ENCODE assay signal across 19 cellular contexts in genomic region chr11:119599864-119600593, GRCh38.
DNase-seq lines count a peak whose midpoint lies in the region; ATAC-seq, FAIRE-seq and TF ChIP-seq lines count a peak whose summit lies in the region.
"Had no signal": no experiment of that assay in that cellular context is flagged by ENCODE, and none has a peak within 500 bp of the region (broad histone marks: within the 10 kb centered on the region; RNA-seq: fewer than 3 reads in every experiment).

No MANE protein-coding gene starts in this region.

- dilution Hi-C loops in keratinocyte (cut with MboI; ENCODE audit: extremely low pct_ligation_motif_present, low sequenced_read_pairs) = no loop called here

- no peaks in the 10 kb centered on the region for H3K9me3 ChIP-seq in keratinocyte (ENCODE audit: control insufficient read depth, low read depth, low read length)
- H3K9me3 ChIP-seq: psoas muscle, uterus had no signal

- no peak overlapping the region for H3K9ac ChIP-seq in keratinocyte (ENCODE audit: control insufficient read depth, extremely low read depth, insufficient read depth, low read length)

- ATAC-seq in GM19468 (IDR thresholded peaks at IDR 0.05; ENCODE audit: extremely low read depth, unreplicated experiment) = peak; percentile 26
- ATAC-seq: activated naive CD4-positive, alpha-beta T cell treated with anti-CD3 and anti-CD28 coated beads, Interleukin-2, amount 50 U/mL, for 72 hours; psoas muscle had no signal

- H3K27me3 ChIP-seq in keratinocyte (ENCODE audit: control insufficient read depth, extremely low read depth, insufficient read depth, low read length) = no peaks in the 10 kb centered on the region
- H3K27me3 ChIP-seq: uterus had no signal

- H3K9me1 ChIP-seq in keratinocyte (ENCODE audit: control insufficient read depth, extremely low read depth, insufficient read depth, low read length) = no peaks in the 10 kb centered on the region

- no peaks in the 10 kb centered on the region for H3K36me3 ChIP-seq in keratinocyte (ENCODE audit: control insufficient read depth in 2 of 2, extremely low read depth in 1 of 2, insufficient read depth in 2 of 2, low read length in 2 of 2)
- H3K36me3 ChIP-seq: uterus had no signal

- POLR2A ChIA-PET in GM10248 (lab: Yijun Ruan, JAX) = no interaction called here

- peaks cover 24% of the 10 kb centered on the region for H3K4me1 ChIP-seq in keratinocyte (ENCODE audit: control insufficient read depth, extremely low read depth, insufficient read depth, low read length)
- H3K4me1 ChIP-seq: psoas muscle, uterus had no signal

- no peak overlapping the region for H3K4me2 ChIP-seq in keratinocyte (ENCODE audit: control insufficient read depth, extremely low read depth, insufficient read depth, low read depth, low read length)
- H3K4me2 ChIP-seq: smooth muscle cell had no signal

- H2AFZ ChIP-seq in keratinocyte (ENCODE audit: control insufficient read depth, low read length) = no peak overlapping the region

- CTCF ChIA-PET in GM10248 (lab: Yijun Ruan, JAX) = interaction anchor here (0.9 kb wide), 1 partner anchor 15 kb away, joined by 3 read pairs; no protein-coding TSS in a partner anchor

- no peaks in the 10 kb centered on the region for H4K20me1 ChIP-seq in keratinocyte (ENCODE audit: control insufficient read depth, extremely low read depth, insufficient read depth, low read length)

- no peak overlapping the region for H3K27ac ChIP-seq in keratinocyte (ENCODE audit: control insufficient read depth, insufficient read depth, low read length)
- H3K27ac ChIP-seq: psoas muscle, uterus had no signal

- peak; percentile 91 for FAIRE-seq in keratinocyte (lab: Jason Lieb, UNC)

- TF ChIP-seq CTCF in keratinocyte (optimal IDR thresholded peaks at IDR 0.05 in 1 of 3, IDR thresholded peaks at IDR 0.05 in 1 of 3, conservative IDR thresholded peaks at IDR 0.05 in 1 of 3; ENCODE audit: extremely low read depth in 1 of 3, insufficient read depth in 2 of 3, low read length in 3 of 3) (no peak), GM10248 (IDR thresholded peaks at IDR 0.05; ENCODE audit: control extremely low read depth, extremely low read depth, low read depth, missing control alignments) (no peak)

- H3K79me2 ChIP-seq in keratinocyte (ENCODE audit: control insufficient read depth, insufficient read depth, low read length) = no peaks in the 10 kb centered on the region

- peak; percentile 52 for DNase-seq in ELR (ENCODE audit: low read depth)
- DNase-seq in NCI-H526 (lab: John Stamatoyannopoulos, UW) = peak; percentile 81 to 86
- peak; percentile 78 for DNase-seq in keratinocyte (ENCODE audit: low read depth, low spot score)
- DNase-seq in GM10248 (ENCODE audit: extremely low spot score) = no peak
- DNase-seq in NK-92 treated with Interleukin-12 subunit alpha and Interleukin-12 subunit beta, amount 100 ng/mL, for 24 hours (lab: John Stamatoyannopoulos, UW) = no peak
- no peak for DNase-seq in NCI-H82 (lab: John Stamatoyannopoulos, UW)
- no peak for DNase-seq in NCI-H2081 (lab: John Stamatoyannopoulos, UW)
- DNase-seq: CD4-positive, alpha-beta T cell; effector CD8-positive, alpha-beta T cell; glutamatergic neuron; NCI-H1436 treated with DMSO at 0.1 percent for 48 hours; NCI-H2171 treated with DMSO at 0.1 percent for 48 hours; psoas muscle; stimulated activated CD4-positive, alpha-beta T cell treated with anti-CD3 and anti-CD28 coated beads, Interleukin-4, amount 100 ng/mL, for 24 hours; SW 1271; uterus had no signal

- H3K4me3 ChIP-seq in keratinocyte (ENCODE audit: control insufficient read depth in 2 of 3, extremely low read depth in 1 of 3, insufficient read depth in 2 of 3, low read depth in 1 of 3, low read length in 3 of 3) = no peak overlapping the region
- H3K4me3 ChIP-seq: psoas muscle, smooth muscle cell, uterus had no signal

Comparison
In these comparisons a context has a peak if more than half of its experiments do, and no peak if none do; other contexts are left out.
1. DNase-seq: peak in ELR (single experiment), NCI-H526 (2 of 2) and keratinocyte (single experiment); none in GM10248 (single experiment), NK-92 treated with Interleukin-12 subunit alpha and Interleukin-12 subunit beta, amount 100 ng/mL, for 24 hours (single experiment), NCI-H82 (single experiment) and NCI-H2081 (0 of 2).